1 cellular context compared by ENCODE assay signal in the genomic region with DNA sequence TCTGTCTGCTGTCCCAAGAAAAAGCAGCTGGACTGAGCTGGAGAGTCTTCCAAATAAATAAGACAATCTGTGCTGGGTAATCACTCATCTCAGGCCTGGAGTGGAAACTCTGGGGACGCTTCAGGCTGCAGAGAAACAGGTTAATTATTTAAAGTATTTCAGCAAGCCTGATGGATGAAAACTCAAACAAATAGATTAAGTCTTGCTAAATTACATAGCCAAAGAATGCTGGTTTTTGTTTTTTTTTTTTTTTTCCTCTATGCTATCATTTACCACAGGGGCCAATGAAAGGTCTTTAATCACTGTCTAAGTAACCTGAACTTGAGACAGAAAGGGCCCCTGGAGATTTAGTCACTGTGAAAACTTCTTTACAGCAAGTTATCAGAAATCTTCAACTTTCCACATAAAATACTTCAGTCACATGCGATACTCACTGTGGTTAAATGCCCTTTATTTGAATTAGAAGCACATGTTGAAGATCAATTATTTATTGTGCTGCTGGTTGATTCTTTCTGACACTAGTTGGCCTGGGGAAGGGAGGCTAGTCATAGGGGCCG.
TF ChIP-seq lines count a peak whose summit lies in the region.

No MANE protein-coding gene starts in this region.

TF ChIP-seq in SK-N-SH, 30 proteins besides CTCF, POLR2A, EP300 and RAD21 (continued from another document):
- TF ChIP-seq, protein P1, sequence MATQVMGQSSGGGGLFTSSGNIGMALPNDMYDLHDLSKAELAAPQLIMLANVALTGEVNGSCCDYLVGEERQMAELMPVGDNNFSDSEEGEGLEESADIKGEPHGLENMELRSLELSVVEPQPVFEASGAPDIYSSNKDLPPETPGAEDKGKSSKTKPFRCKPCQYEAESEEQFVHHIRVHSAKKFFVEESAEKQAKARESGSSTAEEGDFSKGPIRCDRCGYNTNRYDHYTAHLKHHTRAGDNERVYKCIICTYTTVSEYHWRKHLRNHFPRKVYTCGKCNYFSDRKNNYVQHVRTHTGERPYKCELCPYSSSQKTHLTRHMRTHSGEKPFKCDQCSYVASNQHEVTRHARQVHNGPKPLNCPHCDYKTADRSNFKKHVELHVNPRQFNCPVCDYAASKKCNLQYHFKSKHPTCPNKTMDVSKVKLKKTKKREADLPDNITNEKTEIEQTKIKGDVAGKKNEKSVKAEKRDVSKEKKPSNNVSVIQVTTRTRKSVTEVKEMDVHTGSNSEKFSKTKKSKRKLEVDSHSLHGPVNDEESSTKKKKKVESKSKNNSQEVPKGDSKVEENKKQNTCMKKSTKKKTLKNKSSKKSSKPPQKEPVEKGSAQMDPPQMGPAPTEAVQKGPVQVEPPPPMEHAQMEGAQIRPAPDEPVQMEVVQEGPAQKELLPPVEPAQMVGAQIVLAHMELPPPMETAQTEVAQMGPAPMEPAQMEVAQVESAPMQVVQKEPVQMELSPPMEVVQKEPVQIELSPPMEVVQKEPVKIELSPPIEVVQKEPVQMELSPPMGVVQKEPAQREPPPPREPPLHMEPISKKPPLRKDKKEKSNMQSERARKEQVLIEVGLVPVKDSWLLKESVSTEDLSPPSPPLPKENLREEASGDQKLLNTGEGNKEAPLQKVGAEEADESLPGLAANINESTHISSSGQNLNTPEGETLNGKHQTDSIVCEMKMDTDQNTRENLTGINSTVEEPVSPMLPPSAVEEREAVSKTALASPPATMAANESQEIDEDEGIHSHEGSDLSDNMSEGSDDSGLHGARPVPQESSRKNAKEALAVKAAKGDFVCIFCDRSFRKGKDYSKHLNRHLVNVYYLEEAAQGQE (IDR thresholded peaks at IDR 0.05; ENCODE audit: low read depth, low read length) = no peak
- TF ChIP-seq CHD2 (IDR thresholded peaks at IDR 0.05; ENCODE audit: low read length, partially characterized antibody) (no peak), GATA2 (CRISPR knock-in tag; IDR thresholded peaks at IDR 0.05) (no peak), TCF12 (IDR thresholded peaks at IDR 0.05) (peak; percentile 95), TEAD4 (IDR thresholded peaks at IDR 0.05; ENCODE audit: borderline replicate concordance, insufficient read depth) (peak; percentile 24; the same call in 1 of the 2 replicates), RFX5 (IDR thresholded peaks at IDR 0.05; ENCODE audit: low read length) (no peak), MEF2A (IDR thresholded peaks at IDR 0.05; ENCODE audit: borderline replicate concordance, low read depth) (no peak), TAF1 (IDR thresholded peaks at IDR 0.05; ENCODE audit: borderline replicate concordance, low read depth, low read length) (no peak)
